ENCODE assay signal across 8 cellular contexts in genomic region chr17:57946798-57947358, GRCh38. TPM values are rescaled to one million over a fixed set of nuclear protein-coding genes. Genes with fewer than 3 reads are reported as not detected.
A peak's percentile ranks its signal among the peaks of the same experiment; 100 is the strongest.
DNase-seq lines count a peak whose midpoint lies in the region; ATAC-seq and TF ChIP-seq lines count a peak whose summit lies in the region.

No MANE protein-coding gene starts in this region.

- H3K27me3 ChIP-seq in OCI-LY3 (ENCODE audit: low read depth, low read length): peaks cover 39% of the 10 kb centered on the region
- no peaks in the 10 kb centered on the region for H3K27me3 ChIP-seq in smooth muscle cell (ENCODE audit: low read depth)

- H3K36me3 ChIP-seq in OCI-LY3 (replicated peaks; ENCODE audit: low read depth, low read length) (no peaks in the 10 kb centered on the region), smooth muscle cell (ENCODE audit: low read depth) (no peaks in the 10 kb centered on the region)

- TF ChIP-seq CTCF in OCI-LY3 (IDR thresholded peaks at IDR 0.05; ENCODE audit: low read depth, low read length) (no peak; the same call in 1 of the 2 replicates), smooth muscle cell (IDR thresholded peaks at IDR 0.05; ENCODE audit: borderline replicate concordance, insufficient read depth, poor library complexity, severe bottlenecking) (no peak)

- H3K9ac ChIP-seq in OCI-LY3 (ENCODE audit: low read length): peak overlapping the region; percentile 28
- H3K9ac ChIP-seq in smooth muscle cell (ENCODE audit: low read depth): no peak overlapping the region

- no peaks in the 10 kb centered on the region for H3K9me3 ChIP-seq in OCI-LY3 (ENCODE audit: insufficient read depth, low read length)
- H3K9me3 ChIP-seq in smooth muscle cell (replicated peaks; ENCODE audit: low read depth): no peaks in the 10 kb centered on the region

- H3K27ac ChIP-seq in OCI-LY3 (ENCODE audit: low read length) (no peak overlapping the region; the same call in 1 of the 2 replicates), smooth muscle cell (ENCODE audit: low read depth) (peak overlapping the region; percentile 94)

- H4K20me1 ChIP-seq in OCI-LY3 (ENCODE audit: insufficient read depth, low read length) (no peaks in the 10 kb centered on the region), smooth muscle cell (ENCODE audit: low read depth) (peaks cover 17% of the 10 kb centered on the region)

- 60% methylated on average over 10 of the region's 10 CpGs for WGBS in smooth muscle cell (ENCODE audit: low lambda C conversion rate)

- peak overlapping the region; percentile 66 for H3K4me3 ChIP-seq in OCI-LY3 (ENCODE audit: low read length)
- H3K4me3 ChIP-seq in smooth muscle cell: peak overlapping the region; percentile 25

- H3K4me1 ChIP-seq in OCI-LY3 (ENCODE audit: low read length) (peaks cover 66% of the 10 kb centered on the region), smooth muscle cell (ENCODE audit: low read depth) (peaks cover 42% of the 10 kb centered on the region)

- peak; percentile 86 for ATAC-seq in GM19397 (IDR thresholded peaks at IDR 0.05; ENCODE audit: unreplicated experiment)
- peak; percentile 86 for ATAC-seq in HG03378 (IDR thresholded peaks at IDR 0.05; ENCODE audit: unreplicated experiment)

- no peak overlapping the region for H2AFZ ChIP-seq in OCI-LY3 (ENCODE audit: low read depth, low read length)
- H2AFZ ChIP-seq in smooth muscle cell (ENCODE audit: low read depth): no peak overlapping the region

- DNase-seq in DMS153 treated with DMSO at 0.1 percent for 48 hours (lab: John Stamatoyannopoulos, UW; ENCODE audit: unreplicated experiment) (peak; percentile 51), astrocyte of the hippocampus (ENCODE audit: low read depth, low spot score) (peak; percentile 74), inferior parietal cortex (ENCODE audit: extremely low spot score) (peak; percentile 65), smooth muscle cell (lab: John Stamatoyannopoulos, UW; ENCODE audit: unreplicated experiment) (no peak), NCI-H1048 (lab: John Stamatoyannopoulos, UW) (no peak)

- H3K79me2 ChIP-seq in OCI-LY3 (ENCODE audit: low read length) (no peaks in the 10 kb centered on the region), smooth muscle cell (ENCODE audit: low read depth) (peaks cover 24% of the 10 kb centered on the region)

- peaks cover 35% of the 10 kb centered on the region for H3F3A ChIP-seq in smooth muscle cell (ENCODE audit: low read depth)

- H3K4me2 ChIP-seq in OCI-LY3 (ENCODE audit: low read length) (peak overlapping the region; percentile 78), smooth muscle cell (peak overlapping the region; percentile 75)

RNA-seq across cellular contexts. Expression of gene CUEDC1, which starts 8.3 kb away (rescaled TPM):
- total RNA-seq in smooth muscle cell: 7.0 and 11.1 TPM in 2 replicates
- 10.4 and 11.7 TPM in 2 replicates for polyA plus RNA-seq in smooth muscle cell

RNA-seq across cellular contexts. Expression of gene VEZF1, which starts 41.2 kb away (rescaled TPM):
- 52.1 and 61.8 TPM in 2 replicates for total RNA-seq in smooth muscle cell
- 24.9 and 25.3 TPM in 2 replicates for polyA plus RNA-seq in smooth muscle cell

Comparison
In these comparisons a context has a peak if more than half of its experiments do, and no peak if none do; other contexts are left out.
1. DNase-seq: peak in DMS153 treated with DMSO at 0.1 percent for 48 hours (single experiment), astrocyte of the hippocampus (single experiment) and inferior parietal cortex (single experiment); none in smooth muscle cell (single experiment) and NCI-H1048 (single experiment).